Comparison of ENCODE assay signal across 8 cellular contexts in genomic region chr13:49494645-49495044, GRCh38. TPM values are rescaled to one million over a fixed set of nuclear protein-coding genes. Genes with fewer than 3 reads are reported as not detected.
DNase-seq lines count a peak whose midpoint lies in the region; ATAC-seq, FAIRE-seq and TF ChIP-seq lines count a peak whose summit lies in the region.

No MANE protein-coding gene starts in this region.

- no peak for FAIRE-seq in H1 (lab: Jason Lieb, UNC)

- H3K9me3 ChIP-seq in H1 (ENCODE audit: insufficient read depth in 2 of 2, low read depth in 1 of 2, low read length in 1 of 2): no peaks in the 10 kb centered on the region

- H3K56ac ChIP-seq in H1 (replicated peaks; ENCODE audit: insufficient read length, low read depth, low read length): no peak overlapping the region

- H4K8ac ChIP-seq in H1 (ENCODE audit: extremely low read depth, insufficient read depth, low read length): no peak overlapping the region

- H3K36me3 ChIP-seq in H1 (ENCODE audit: control insufficient read depth in 2 of 4, insufficient read depth in 4 of 4, low read length in 3 of 4): no peaks in the 10 kb centered on the region

- H3K4me1 ChIP-seq in H1 (replicated peaks in 1 of 4; ENCODE audit: control insufficient read depth in 3 of 4, insufficient read depth in 4 of 4, low read length in 3 of 4): no peaks in the 10 kb centered on the region

- no peak overlapping the region for H3K18ac ChIP-seq in H1 (ENCODE audit: extremely low read depth, low read length)

- H2AK5ac ChIP-seq in H1 (ENCODE audit: low read depth, low read length): no peak overlapping the region

- 0 out of 7 replicates have a peak, but pooled peaks cover 0 to 2% (median 0%) of the 10 kb centered on the region in 4 experiments for H3K27me3 ChIP-seq in H1 (replicated peaks in 1 of 4; ENCODE audit: control insufficient read depth in 3 of 4, extremely low read depth in 1 of 4, insufficient read depth in 3 of 4, low read length in 3 of 4)

- H3K23me2 ChIP-seq in H1 (ENCODE audit: low read depth, low read length): peaks cover 5% of the 10 kb centered on the region; the same call in 1 of the 2 replicates

- H2BK120ac ChIP-seq in H1 (replicated peaks; ENCODE audit: low read depth, low read length): no peak overlapping the region

- H2BK5ac ChIP-seq in H1 (ENCODE audit: low read depth, low read length): no peak overlapping the region

- H2BK12ac ChIP-seq in H1 (ENCODE audit: low read depth, low read length): no peak overlapping the region

- H3K14ac ChIP-seq in H1 (ENCODE audit: insufficient read length): no peak overlapping the region

- no peak for TF ChIP-seq EP300 in H1 (IDR thresholded peaks at IDR 0.05; ENCODE audit: borderline replicate concordance in 1 of 2, low read depth in 2 of 2, low read length in 2 of 2)

- TF ChIP-seq POLR2A in NB4 (IDR thresholded peaks at IDR 0.05; ENCODE audit: extremely low read depth, insufficient read length) (no peak), H1 (IDR thresholded peaks at IDR 0.05; ENCODE audit: control extremely low read depth in 1 of 2, low read depth in 2 of 2, low read length in 2 of 2) (no peak)

- WGBS in H1 (ENCODE audit: extremely low coverage in 1 of 2, insufficient coverage in 1 of 2, insufficient read length in 1 of 2, insufficient replicate concordance in 2 of 2, low coverage in 1 of 2, low lambda C conversion rate in 2 of 2, missing lambda C conversion rate in 1 of 2), 2 experiments: 71% methylated on average over 2 of the region's 2 CpGs; no CpG with 5 or more reads in 1 of the 2 experiments

- no peak overlapping the region for H3K4ac ChIP-seq in H1 (replicated peaks; ENCODE audit: insufficient read length, low read depth, low read length)

- no peak overlapping the region for H4K5ac ChIP-seq in H1 (ENCODE audit: insufficient read length, low read depth, low read length)

- ATAC-seq in HG03342 (IDR thresholded peaks at IDR 0.05; ENCODE audit: unreplicated experiment) (no peak), GM18511 (IDR thresholded peaks at IDR 0.05; ENCODE audit: unreplicated experiment) (no peak)

- H3K27ac ChIP-seq in H1 (ENCODE audit: low read depth, low read length): no peak overlapping the region

- no peak overlapping the region for H2BK20ac ChIP-seq in H1 (ENCODE audit: low read length)

- POLR2A ChIA-PET in H1 (lab: Charles Lee; ENCODE audit: partially characterized antibody): interaction anchor here (1.6 kb wide), 1 partner anchor 67 kb away, joined by 4 read pairs; no protein-coding TSS in a partner anchor

- H4K91ac ChIP-seq in H1 (replicated peaks; ENCODE audit: insufficient read length, low read length): no peak overlapping the region

- TF ChIP-seq RAD21 in H1 (IDR thresholded peaks at IDR 0.05 in 1 of 2, conservative IDR thresholded peaks at IDR 0.05 in 1 of 2; ENCODE audit: low read depth in 2 of 2, low read length in 2 of 2): no peak

- H3K79me2 ChIP-seq in H1 (ENCODE audit: control insufficient read depth in 1 of 2, insufficient read depth in 2 of 2, low read length in 2 of 2): no peaks in the 10 kb centered on the region

- CTCF ChIA-PET in H1 (lab: Charles Lee; ENCODE audit: partially characterized antibody): no interaction called here

- H3K23ac ChIP-seq in H1 (ENCODE audit: insufficient read length): no peak overlapping the region

- DNase-seq in GF-D8 (lab: John Stamatoyannopoulos, UW) (peak; percentile 14), NB4 (ENCODE audit: low read depth) (peak; percentile 41), H1 (ENCODE audit: low read depth in 1 of 2, low spot score in 2 of 2) (no peak), retinal pigment epithelial cell (ENCODE audit: low read depth) (no peak), NCI-H524 treated with DMSO at 0.1 percent for 48 hours (lab: John Stamatoyannopoulos, UW) (no peak), activated gamma-delta T cell treated with Interleukin-2 at 50 U/mL for 16 hours (no peak)

- peak overlapping the region; percentile 53 to 67 for H3K4me2 ChIP-seq in H1 (ENCODE audit: insufficient read depth in 1 of 2, low read depth in 2 of 2, low read length in 2 of 2)

- no peak overlapping the region for H3K9ac ChIP-seq in H1 (replicated peaks in 1 of 4; ENCODE audit: extremely low read depth in 1 of 4, low read depth in 3 of 4, low read length in 3 of 4)

- H3K79me1 ChIP-seq in H1 (ENCODE audit: low read depth, low read length): no peaks in the 10 kb centered on the region

- no peak overlapping the region for H2BK15ac ChIP-seq in H1 (ENCODE audit: low read length)

- H4K20me1 ChIP-seq in H1 (replicated peaks in 1 of 2; ENCODE audit: control insufficient read depth in 1 of 2, insufficient read depth in 2 of 2, low read length in 2 of 2): no peaks in the 10 kb centered on the region

- no peak overlapping the region for H2AFZ ChIP-seq in H1 (ENCODE audit: low read length)

- TF ChIP-seq CTCF in NB4 (IDR thresholded peaks at IDR 0.05; ENCODE audit: low read depth, low read length) (no peak), H1 (IDR thresholded peaks at IDR 0.05; ENCODE audit: control extremely low read depth in 1 of 3, insufficient read depth in 1 of 3, low read depth in 1 of 3, low read length in 3 of 3) (no peak), retinal pigment epithelial cell (conservative IDR thresholded peaks at IDR 0.05; ENCODE audit: low read depth, low read length) (no peak)

- peak overlapping the region; percentile 54 for H3K4me3 ChIP-seq in NB4 (ENCODE audit: low read depth, low read length)
- peak overlapping the region in 3 of 4 experiments; percentile 66 to 82 (median 79); a peak in 4 of 8 replicates for H3K4me3 ChIP-seq in H1 (ENCODE audit: extremely low read depth in 1 of 4, insufficient read depth in 2 of 4, low read depth in 3 of 4, low read length in 4 of 4)
- peak overlapping the region; percentile 68 for H3K4me3 ChIP-seq in retinal pigment epithelial cell (ENCODE audit: low read length)

TF ChIP-seq in H1, 55 proteins besides CTCF, POLR2A, EP300 and RAD21:
- TF ChIP-seq SP1 (IDR thresholded peaks at IDR 0.05; ENCODE audit: low read depth, low read length) (no peak), ATF2 (IDR thresholded peaks at IDR 0.05; ENCODE audit: low read length) (no peak), BACH1 (IDR thresholded peaks at IDR 0.05; ENCODE audit: low read length) (no peak)

RNA-seq across cellular contexts. Expression of gene PHF11, which starts 1.1 kb away (rescaled TPM):
- total RNA-seq in H1 (2021; fragmentation: NEBNext Ultra II Directional; extraction: Animal tissue kit (Norgen Biotek cat#: 25700)): 6.1 and 9.3 TPM in 2 replicates
- polyA plus RNA-seq in H1 (2011; rRNA removed): 5.6 and 8.1 TPM in 2 replicates
- 6.8 TPM for polyA plus RNA-seq in H1 (2011; cell fraction: cytosol; rRNA removed)
- 6.2 TPM for polyA plus RNA-seq in H1 (2011; cell fraction: nucleus; rRNA removed)
- polyA plus RNA-seq in H1 (2012, experiment 1 of 2): 6.5 to 12.6 TPM (median 9.7 TPM) in 4 replicates
- 2.4 TPM for polyA plus RNA-seq in H1 (2012, experiment 2 of 2)
- polyA plus RNA-seq in H1 (2013, experiment 1 of 2): 9.0 TPM
- polyA plus RNA-seq in H1 (2013, experiment 2 of 2): 8.2 TPM
- polyA minus RNA-seq in H1 (2011; rRNA and poly(A)+ RNA removed): 5.3 and 6.7 TPM in 2 replicates
- 3.8 TPM for polyA minus RNA-seq in H1 (2011; cell fraction: cytosol; rRNA and poly(A)+ RNA removed)
- 9.2 TPM for polyA minus RNA-seq in H1 (2011; cell fraction: nucleus; rRNA and poly(A)+ RNA removed)

RNA-seq across cellular contexts. Expression of gene SETDB2, which starts 50.6 kb away (rescaled TPM):
- 5.4 and 6.1 TPM in 2 replicates for total RNA-seq in H1 (2021; fragmentation: NEBNext Ultra II Directional; extraction: Animal tissue kit (Norgen Biotek cat#: 25700))
- polyA plus RNA-seq in H1 (2011; rRNA removed): 0.80 and 1.2 TPM in 2 replicates
- polyA plus RNA-seq in H1 (2011; cell fraction: cytosol; rRNA removed): 1.8 TPM
- polyA plus RNA-seq in H1 (2011; cell fraction: nucleus; rRNA removed): 1.6 TPM
- 1.6 to 3.7 TPM (median 2.3 TPM) in 4 replicates for polyA plus RNA-seq in H1 (2012, experiment 1 of 2)
- 0.22 TPM for polyA plus RNA-seq in H1 (2012, experiment 2 of 2)
- 3.7 TPM for polyA plus RNA-seq in H1 (2013, experiment 1 of 2)
- 3.3 TPM for polyA plus RNA-seq in H1 (2013, experiment 2 of 2)
- 1.9 and 3.5 TPM in 2 replicates for polyA minus RNA-seq in H1 (2011; rRNA and poly(A)+ RNA removed)
- polyA minus RNA-seq in H1 (2011; cell fraction: cytosol; rRNA and poly(A)+ RNA removed): 3.2 TPM
- polyA minus RNA-seq in H1 (2011; cell fraction: nucleus; rRNA and poly(A)+ RNA removed): 6.2 TPM

RNA-seq across cellular contexts. Expression of gene CAB39L, which starts 50.8 kb away (rescaled TPM):
- 4.1 and 4.8 TPM in 2 replicates for total RNA-seq in H1 (2021; fragmentation: NEBNext Ultra II Directional; extraction: Animal tissue kit (Norgen Biotek cat#: 25700))
- 2.3 and 2.5 TPM in 2 replicates for polyA plus RNA-seq in H1 (2011; rRNA removed)
- 3.6 TPM for polyA plus RNA-seq in H1 (2011; cell fraction: cytosol; rRNA removed)
- polyA plus RNA-seq in H1 (2011; cell fraction: nucleus; rRNA removed): 3.4 TPM
- polyA plus RNA-seq in H1 (2012, experiment 1 of 2): 3.1 to 6.4 TPM (median 3.3 TPM) in 4 replicates
- 0.30 TPM for polyA plus RNA-seq in H1 (2012, experiment 2 of 2)
- polyA plus RNA-seq in H1 (2013, experiment 1 of 2): 3.5 TPM
- polyA plus RNA-seq in H1 (2013, experiment 2 of 2): 3.5 TPM
- 5.9 and 7.3 TPM in 2 replicates for polyA minus RNA-seq in H1 (2011; rRNA and poly(A)+ RNA removed)
- 3.4 TPM for polyA minus RNA-seq in H1 (2011; cell fraction: cytosol; rRNA and poly(A)+ RNA removed)
- polyA minus RNA-seq in H1 (2011; cell fraction: nucleus; rRNA and poly(A)+ RNA removed): 6.8 TPM

Comparison
In these comparisons a context has a peak if more than half of its experiments do, and no peak if none do; other contexts are left out.
1. DNase-seq: peak in GF-D8 (single experiment) and NB4 (single experiment); none in H1 (0 of 2), retinal pigment epithelial cell (single experiment), NCI-H524 treated with DMSO at 0.1 percent for 48 hours (single experiment) and activated gamma-delta T cell treated with Interleukin-2 at 50 U/mL for 16 hours (single experiment).
2. Peak in every context shown above with its lines, with median percentiles within 50 percentile points of each other: H3K4me3 ChIP-seq.